27 cellular contexts compared by ENCODE assay signal in the genomic region with DNA sequence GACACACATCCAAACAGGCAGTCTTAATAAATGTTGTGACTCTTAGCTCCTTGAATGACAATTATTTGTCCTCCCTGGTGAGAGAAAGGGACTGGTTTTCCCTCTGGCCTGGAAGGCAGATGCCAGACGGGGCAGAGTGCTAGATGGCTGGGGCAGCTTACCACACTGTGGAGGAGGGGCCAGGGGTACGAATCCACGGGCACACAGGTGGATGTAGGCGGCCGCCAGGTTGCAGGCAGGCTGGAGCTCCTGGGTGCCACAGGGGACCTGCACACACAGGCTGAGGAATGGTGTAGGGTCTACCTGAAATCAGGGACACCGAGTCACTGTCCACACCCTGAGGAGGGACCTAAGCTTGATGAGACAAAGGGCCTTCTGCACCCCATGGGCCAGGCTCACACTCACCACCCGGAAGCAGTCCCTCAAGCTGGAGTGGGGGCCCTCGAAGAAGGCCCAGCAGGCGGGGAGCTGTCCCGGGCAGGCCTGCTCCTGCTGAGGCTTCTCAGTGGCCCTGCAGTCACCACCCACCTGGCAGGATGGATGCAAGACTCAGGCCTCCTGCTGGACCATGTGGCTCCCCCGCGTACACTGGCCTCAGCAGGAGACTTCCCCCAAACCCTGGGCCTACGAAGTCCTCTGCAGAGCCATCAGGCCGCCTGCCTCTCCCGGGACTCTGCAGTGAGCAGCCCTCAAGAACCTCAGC. TPM values are rescaled to one million over a fixed set of nuclear protein-coding genes. Genes with fewer than 3 reads are reported as not detected.
DNase-seq lines count a peak whose midpoint lies in the region; ATAC-seq, FAIRE-seq and TF ChIP-seq lines count a peak whose summit lies in the region.
"Had no signal": no experiment of that assay in that cellular context is flagged by ENCODE, and none has a peak within 500 bp of the region (broad histone marks: within the 10 kb centered on the region; RNA-seq: fewer than 3 reads in every experiment).

No MANE protein-coding gene starts in this region.

- H3K4me1 ChIP-seq in HEK293 (ENCODE audit: control insufficient read depth, insufficient read depth, low read length): no peaks in the 10 kb centered on the region
- peaks cover 51% of the 10 kb centered on the region for H3K4me1 ChIP-seq in HepG2 (ENCODE audit: insufficient read depth, low read length)
- peaks cover 17% of the 10 kb centered on the region for H3K4me1 ChIP-seq in osteoblast (ENCODE audit: insufficient read depth, low read length)
- H3K4me1 ChIP-seq: A549, Peyer's patch had no signal

- 30% methylated on average over 12 of the region's 15 CpGs for WGBS in HepG2 (ENCODE audit: low lambda C conversion rate)

- no peak for TF ChIP-seq CTCF in HEK293 (tag by site-specific recombination; IDR thresholded peaks at IDR 0.05)
- TF ChIP-seq CTCF in HepG2 (CRISPR knock-in tag; IDR thresholded peaks at IDR 0.05): no peak
- no peak for TF ChIP-seq CTCF in osteoblast (IDR thresholded peaks at IDR 0.05; ENCODE audit: extremely low read depth, low read depth, low read length)

- in situ Hi-C loops in HepG2 (cut with HindIII; ENCODE audit: extremely low pct_ligation_motif_present, low pct_unique_long_range_greater_than_20kb): no loop called here

- POLR2A ChIA-PET in HEK293 (lab: Yijun Ruan, JAX): no interaction called here
- POLR2A ChIA-PET in HepG2 (lab: Yijun Ruan, JAX): interaction anchor here (1.3 to 1.4 kb wide), 2 partner anchors 12 kb away, joined by 4 to 7 read pairs; no protein-coding TSS in a partner anchor

- no peak for TF ChIP-seq RAD21 in HepG2 (CRISPR knock-in tag; IDR thresholded peaks at IDR 0.05)

- H3K4me1 Mint-ChIP-seq in T-helper 17 cell: peaks cover 16% of the 10 kb centered on the region

- no peak overlapping the region for H3K4me2 ChIP-seq in HepG2 (ENCODE audit: low read depth, low read length)
- no peak overlapping the region for H3K4me2 ChIP-seq in osteoblast (ENCODE audit: insufficient read depth, low read length)
- H3K4me2 ChIP-seq: A549; BLaER1 treated with 17β-estradiol and CSF1 and Interleukin-3, amounts not matched to agents 10 nM and 100 nM; SK-N-SH had no signal

- H4K20me1 ChIP-seq in HepG2 (ENCODE audit: insufficient read depth, low read length) (no peaks in the 10 kb centered on the region), osteoblast (ENCODE audit: insufficient read depth, low read length) (no peaks in the 10 kb centered on the region)

- no peak for FAIRE-seq in HepG2 (lab: Jason Lieb, UNC)
- FAIRE-seq: A549, D721Med, G401.6, GM12878, H54 had no signal

- H3K9ac ChIP-seq in HepG2 (ENCODE audit: insufficient read depth, low read depth, low read length): no peak overlapping the region
- H3K9ac ChIP-seq: BLaER1 treated with 17β-estradiol and CSF1 and Interleukin-3, amounts not matched to agents 10 nM and 100 nM; SK-N-SH had no signal

- no peaks in the 10 kb centered on the region for H3K36me3 ChIP-seq in HEK293 (ENCODE audit: control insufficient read depth in 2 of 2, insufficient read depth in 1 of 2, low read length in 2 of 2)
- H3K36me3 ChIP-seq in HepG2 (replicated peaks in 1 of 2; ENCODE audit: control insufficient read depth in 1 of 2, insufficient read depth in 2 of 2, low read length in 2 of 2): no peaks in the 10 kb centered on the region
- H3K36me3 ChIP-seq in osteoblast (ENCODE audit: insufficient read depth, low read length): no peaks in the 10 kb centered on the region
- H3K36me3 ChIP-seq: BLaER1 treated with 17β-estradiol and CSF1 and Interleukin-3, amounts not matched to agents 10 nM and 100 nM; Peyer's patch had no signal

- H3K27me3 ChIP-seq in HepG2 (ENCODE audit: control insufficient read depth in 1 of 2, insufficient read depth in 2 of 2, low read length in 2 of 2) (peaks cover 22 to 54% of the 10 kb centered on the region in 2 experiments), osteoblast (ENCODE audit: insufficient read depth, low read length) (no peaks in the 10 kb centered on the region)
- H3K27me3 ChIP-seq: BLaER1 treated with 17β-estradiol and CSF1 and Interleukin-3, amounts not matched to agents 10 nM and 100 nM; Peyer's patch had no signal

- H3K27me3 Mint-ChIP-seq in T-helper 17 cell: peaks cover 9% of the 10 kb centered on the region
- H3K27me3 Mint-ChIP-seq: CD4-positive, alpha-beta T cell had no signal

- TF ChIP-seq EP300 in HepG2 (IDR thresholded peaks at IDR 0.05; ENCODE audit: low read depth in 2 of 2, low read length in 2 of 2) (no peak), HepG2 (CRISPR knock-in tag; IDR thresholded peaks at IDR 0.05; ENCODE audit: borderline replicate concordance) (no peak)

- H3K4me3 ChIP-seq in HEK293 (ENCODE audit: low read depth, low read length) (no peak overlapping the region), HepG2 (replicated peaks in 1 of 3; ENCODE audit: insufficient read depth in 1 of 3, low read depth in 2 of 3, low read length in 3 of 3) (no peak overlapping the region), osteoblast (ENCODE audit: insufficient read depth, low read length) (no peak overlapping the region)
- H3K4me3 ChIP-seq: A549; BLaER1 treated with 17β-estradiol and CSF1 and Interleukin-3, amounts not matched to agents 10 nM and 100 nM; GM12878; Peyer's patch had no signal

- H2AFZ ChIP-seq in HepG2 (ENCODE audit: low read length): no peak overlapping the region
- H2AFZ ChIP-seq in osteoblast (ENCODE audit: low read length): no peak overlapping the region

- intact Hi-C loops in HepG2 (cut with micrococcal nuclease; ENCODE audit: unreplicated experiment): no loop called here

- H3K79me2 ChIP-seq in HepG2 (ENCODE audit: insufficient read depth, low read length) (no peaks in the 10 kb centered on the region), osteoblast (ENCODE audit: insufficient read depth, low read length) (no peaks in the 10 kb centered on the region)

- TF ChIP-seq POLR2A in HepG2 (IDR thresholded peaks at IDR 0.05; ENCODE audit: insufficient read depth in 1 of 2, low read depth in 2 of 2, low read length in 2 of 2) (no peak), GM18505 (IDR thresholded peaks at IDR 0.05; ENCODE audit: borderline replicate concordance, extremely low read depth, insufficient read depth, insufficient read length) (no peak)

- peak overlapping the region; percentile 3 for H3K27ac Mint-ChIP-seq in T-helper 17 cell
- H3K27ac Mint-ChIP-seq: CD4-positive, alpha-beta T cell had no signal

- BruUV-seq in HepG2 (replicated peaks; lab: Mats Ljungman, UMichigan): no TSS peak

- H3K9me3 ChIP-seq in HEK293 (ENCODE audit: control insufficient read depth, insufficient read depth, low read depth, low read length): no peaks in the 10 kb centered on the region
- no peaks in the 10 kb centered on the region for H3K9me3 ChIP-seq in T-helper 17 cell (ENCODE audit: control insufficient read depth, low read length, poor library complexity, severe bottlenecking)
- H3K9me3 ChIP-seq in HepG2 (ENCODE audit: low read length): no peaks in the 10 kb centered on the region
- no peaks in the 10 kb centered on the region for H3K9me3 ChIP-seq in osteoblast (ENCODE audit: low read depth, low read length)
- H3K9me3 ChIP-seq: A549; BLaER1 treated with 17β-estradiol and CSF1 and Interleukin-3, amounts not matched to agents 10 nM and 100 nM; Peyer's patch; SK-N-SH had no signal

- DNase-seq in T-helper 17 cell (no peak), HepG2 (ENCODE audit: low spot score) (no peak), osteoblast (ENCODE audit: insufficient read length, low spot score, missing footprints) (peak; percentile 41), NOMO-1 treated with dmso at 0.1 percent for 144 hours (lab: John Stamatoyannopoulos, UW; ENCODE audit: unreplicated experiment) (no peak), GF-D8 (lab: John Stamatoyannopoulos, UW) (no peak)
- DNase-seq: AML-193; CD4-positive, alpha-beta T cell; Kasumi-1; NCI-H1092 treated with DMSO at 0.1 percent for 48 hours; NCI-H1436; NCI-H1930; NCI-H2107; NCI-H446; NCI-H524 treated with DMSO at 0.1 percent for 48 hours; NCI-H774; Peyer's patch; SK-N-SH; SW 1271 had no signal

- H3K4me3 Mint-ChIP-seq in T-helper 17 cell: no peak overlapping the region
- H3K4me3 Mint-ChIP-seq: CD4-positive, alpha-beta T cell had no signal

- peaks cover 4% of the 10 kb centered on the region for H3K36me3 Mint-ChIP-seq in T-helper 17 cell (ENCODE audit: low read depth)

- CTCF ChIA-PET in HEK293 (lab: Yijun Ruan, JAX) (interaction anchor here (0.5 to 2.5 kb wide), 6 partner anchors 12 to 1133 kb away, joined by 3 to 11 read pairs (median 4); no protein-coding TSS in a partner anchor), HepG2 (lab: Yijun Ruan, JAX; ENCODE audit: low intra/inter-chr PET ratio, low total read pairs) (interaction anchor here (1.0 kb wide), 1 partner anchor 12 kb away, joined by 3 read pairs; no protein-coding TSS in a partner anchor)

- H3K27ac ChIP-seq in HEK293 (ENCODE audit: extremely low read depth, low read depth, low read length): no peak overlapping the region
- no peak overlapping the region for H3K27ac ChIP-seq in HepG2 (ENCODE audit: extremely low read length, insufficient read depth, low read length)
- H3K27ac ChIP-seq in osteoblast (ENCODE audit: low read depth, low read length): no peak overlapping the region
- H3K27ac ChIP-seq: A549; BLaER1 treated with 17β-estradiol and CSF1 and Interleukin-3, amounts not matched to agents 10 nM and 100 nM; Peyer's patch had no signal

- no peak for ATAC-seq in T-helper 17 cell
- peak; percentile 4 for ATAC-seq in HepG2
- ATAC-seq in GM18505 (IDR thresholded peaks at IDR 0.05; ENCODE audit: unreplicated experiment): no peak
- ATAC-seq in GM21381 (IDR thresholded peaks at IDR 0.05; ENCODE audit: unreplicated experiment): no peak
- ATAC-seq: A549, GM12878 had no signal

RNA-seq across cellular contexts. Expression of a gene that starts 38.4 kb away (rescaled TPM):
- total RNA-seq in T-helper 17 cell: 1 to 10 TPM; 1.4 to 2.1 TPM
- 55.7 and 65.3 TPM in 2 replicates for total RNA-seq in HepG2 (2016; rRNA removed; fragmentation: Illumina TruSeq; extraction: Trizol)
- total RNA-seq in HepG2 (2016; cell fraction: cytosol; rRNA removed; fragmentation: Illumina TruSeq; extraction: Trizol; ENCODE audit: low read depth): 8.6 and 11.0 TPM in 2 replicates
- total RNA-seq in HepG2 (2016; cell fraction: insoluble cytoplasmic fraction; rRNA removed; fragmentation: Illumina TruSeq; extraction: Trizol): 51.5 and 55.7 TPM in 2 replicates
- total RNA-seq in HepG2 (2016; cell fraction: membrane; rRNA removed; fragmentation: Illumina TruSeq; extraction: Trizol): 28.4 and 29.3 TPM in 2 replicates
- total RNA-seq in HepG2 (2016; cell fraction: nucleus; rRNA removed; fragmentation: Illumina TruSeq; extraction: Trizol): 23.6 and 25.7 TPM in 2 replicates
- 15.3 and 24.5 TPM in 2 replicates for polyA plus RNA-seq in HepG2 (2011; rRNA removed)
- 18.8 and 22.1 TPM in 2 replicates for polyA plus RNA-seq in HepG2 (2011; cell fraction: cytosol; rRNA removed)
- polyA plus RNA-seq in HepG2 (2011; cell fraction: nucleus; rRNA removed): 10.4 and 11.9 TPM in 2 replicates
- 19.5 and 50.3 TPM in 2 replicates for polyA plus RNA-seq in HepG2 (2012)
- 10.8 and 11.1 TPM in 2 replicates for polyA plus RNA-seq in HepG2 (2016; cell fraction: cytosol; fragmentation: Illumina TruSeq; extraction: Trizol; ENCODE audit: low read depth)
- polyA plus RNA-seq in HepG2 (2016; cell fraction: insoluble cytoplasmic fraction; fragmentation: Illumina TruSeq; extraction: Trizol; ENCODE audit: low read depth): 90.6 and 102 TPM in 2 replicates
- 27.3 and 29.2 TPM in 2 replicates for polyA plus RNA-seq in HepG2 (2016; cell fraction: membrane; fragmentation: Illumina TruSeq; extraction: Trizol; ENCODE audit: low read depth)
- polyA plus RNA-seq in HepG2 (2016; cell fraction: nucleus; fragmentation: Illumina TruSeq; extraction: Trizol; ENCODE audit: insufficient read depth, low read depth): 54.0 and 54.7 TPM in 2 replicates
- polyA minus RNA-seq in HepG2 (2011; rRNA and poly(A)+ RNA removed; ENCODE audit: low replicate concordance): 9.1 and 22.0 TPM in 2 replicates
- 12.6 and 15.4 TPM in 2 replicates for polyA minus RNA-seq in HepG2 (2011; cell fraction: cytosol; rRNA and poly(A)+ RNA removed)
- 8.4 and 8.7 TPM in 2 replicates for polyA minus RNA-seq in HepG2 (2011; cell fraction: nucleus; rRNA and poly(A)+ RNA removed)
- total RNA-seq in osteoblast: 1.4 and 1.8 TPM in 2 replicates
